28 cellular contexts compared by ENCODE assay signal in the genomic region with DNA sequence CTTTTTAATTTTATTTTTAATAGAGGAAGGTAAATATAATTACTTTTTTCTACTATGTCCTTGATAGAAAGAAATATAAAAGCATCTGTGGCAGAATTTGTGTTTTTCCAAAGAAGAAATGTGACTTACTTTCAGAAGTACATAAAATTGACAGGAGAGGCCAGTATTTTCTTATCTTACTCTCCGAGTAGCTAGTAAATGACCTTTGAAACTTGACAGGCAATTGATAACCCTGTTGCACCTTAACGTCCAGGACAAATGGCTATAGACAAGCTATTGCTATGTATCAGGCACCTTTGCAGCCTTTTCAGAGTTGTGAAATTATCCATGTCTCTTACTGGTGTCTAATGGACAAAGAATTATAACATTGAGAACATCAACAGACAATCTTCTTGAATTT.
"Had no signal": no experiment of that assay in that cellular context is flagged by ENCODE, and none has a peak within 500 bp of the region (broad histone marks: within the 10 kb centered on the region; RNA-seq: fewer than 3 reads in every experiment).

No MANE protein-coding gene starts in this region.

- DNase-seq: dermis blood vessel endothelial cell; effector memory CD4-positive, alpha-beta T cell; esophagus squamous epithelium; foreskin melanocyte; glutamatergic neuron; heart right ventricle; hypothalamus; immature natural killer cell; islet precursor cell; kidney glomerular epithelial cell; mesenchymal stem cell; mucosa of descending colon; naive B cell; psoas muscle; right cardiac atrium; stimulated activated CD4-positive, alpha-beta T cell treated with anti-CD3 and anti-CD28 coated beads, Interleukin-15, amount 100 ng/mL, for 24 hours; stimulated activated CD4-positive, alpha-beta T cell treated with anti-CD3 and anti-CD28 coated beads, Interleukin-2, amount 100 ng/mL, for 48 hours; stimulated activated naive CD4-positive, alpha-beta T cell; stimulated activated naive CD8-positive, alpha-beta T cell treated with anti-CD3 and anti-CD28 coated beads, Interleukin-15, amount 100 ng/mL, for 72 hours; transverse colon had no signal

- H3K27ac Mint-ChIP-seq: mesothelial cell of epicardium; nephron; neural progenitor cell; stimulated activated naive CD8-positive, alpha-beta T cell treated with anti-CD3 and anti-CD28 coated beads, Interleukin-15, amount 100 ng/mL, for 72 hours had no signal

- H3K4me2 ChIP-seq: neural progenitor cell had no signal

- H3K27me3 ChIP-seq: esophagus squamous epithelium, heart right ventricle, neural progenitor cell, suprapubic skin, transverse colon, vagina had no signal

- H3K4me3 ChIP-seq: coronary artery, esophagus squamous epithelium, heart right ventricle, mucosa of descending colon, neural progenitor cell, psoas muscle, skin epidermis, suprapubic skin, transverse colon, vagina had no signal

- H3K9ac ChIP-seq: neural progenitor cell had no signal

- H3K27me3 Mint-ChIP-seq: naive B cell; stimulated activated naive CD8-positive, alpha-beta T cell treated with anti-CD3 and anti-CD28 coated beads, Interleukin-15, amount 100 ng/mL, for 72 hours had no signal

- H3K4me1 ChIP-seq: esophagus squamous epithelium, neural progenitor cell, psoas muscle, suprapubic skin, vagina had no signal

- ATAC-seq: heart right ventricle; mucosa of descending colon; psoas muscle; right cardiac atrium; stimulated activated naive CD8-positive, alpha-beta T cell treated with anti-CD3 and anti-CD28 coated beads, Interleukin-15, amount 100 ng/mL, for 72 hours had no signal

- H3K27ac ChIP-seq: coronary artery, esophagus squamous epithelium, heart right ventricle, neural progenitor cell, psoas muscle, skin epidermis, suprapubic skin, transverse colon, vagina had no signal

- H3K4me3 Mint-ChIP-seq: immature natural killer cell; mesothelial cell of epicardium; naive B cell; nephron; neural progenitor cell; stimulated activated naive CD8-positive, alpha-beta T cell treated with anti-CD3 and anti-CD28 coated beads, Interleukin-15, amount 100 ng/mL, for 72 hours had no signal

- H3K9me3 Mint-ChIP-seq: immature natural killer cell; mesothelial cell of epicardium; naive B cell; nephron; neural progenitor cell; stimulated activated naive CD8-positive, alpha-beta T cell treated with anti-CD3 and anti-CD28 coated beads, Interleukin-15, amount 100 ng/mL, for 72 hours had no signal

- H3K4me1 Mint-ChIP-seq: mesothelial cell of epicardium; nephron; neural progenitor cell; stimulated activated naive CD8-positive, alpha-beta T cell treated with anti-CD3 and anti-CD28 coated beads, Interleukin-15, amount 100 ng/mL, for 72 hours had no signal

- H2AFZ ChIP-seq: neural progenitor cell had no signal

- FAIRE-seq: endometrium had no signal

- H3K9me3 ChIP-seq: esophagus squamous epithelium, heart right ventricle, mucosa of descending colon, psoas muscle, suprapubic skin, transverse colon, vagina had no signal
